Comparison of ENCODE assay signal across 29 cellular contexts in the genomic region with DNA sequence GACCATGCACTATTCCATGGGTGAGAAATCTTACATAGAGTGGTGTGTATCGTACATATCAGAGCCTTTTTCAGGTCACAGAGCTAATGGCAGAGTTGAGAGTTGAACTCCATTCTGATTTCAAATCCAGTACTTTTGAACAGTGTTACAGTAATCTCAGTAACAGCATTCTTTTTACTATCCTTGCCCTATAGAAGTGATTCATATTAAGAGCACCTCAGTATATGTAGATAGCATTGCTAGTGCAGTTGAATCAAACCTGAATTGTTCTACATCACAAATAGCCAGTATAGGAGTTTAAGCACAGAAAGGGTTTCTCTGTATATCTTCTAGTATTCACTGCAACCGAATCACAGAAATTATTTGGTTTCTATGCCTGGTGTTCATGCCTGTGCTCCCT. TPM values are rescaled to one million over a fixed set of nuclear protein-coding genes. Genes with fewer than 3 reads are reported as not detected.
"Had no signal": no experiment of that assay in that cellular context is flagged by ENCODE, and none has a peak within 500 bp of the region (broad histone marks: within the 10 kb centered on the region; RNA-seq: fewer than 3 reads in every experiment).

No MANE protein-coding gene starts in this region.

- H3K27ac Mint-ChIP-seq: endodermal cell; memory B cell; progenitor cell of endocrine pancreas; stimulated activated memory B cell treated with anti-CD40 and anti-IgM and Interleukin-4, amounts not matched to agents 10 μg/mL and 1 μg/mL and 100 μg/mL, for 72 hours had no signal

- H3K4me1 Mint-ChIP-seq: neural crest cell had no signal

- H3K36me3 Mint-ChIP-seq: memory B cell; natural killer cell; stimulated activated memory B cell treated with anti-CD40 and anti-IgM and Interleukin-4, amounts not matched to agents 10 μg/mL and 1 μg/mL and 100 μg/mL, for 72 hours had no signal

- H3K4me1 ChIP-seq: gastrocnemius medialis, right atrium auricular region, thyroid gland had no signal

- ATAC-seq: gastrocnemius medialis; left lobe of liver; sciatic nerve; stimulated activated memory B cell treated with anti-CD40 and anti-IgM and Interleukin-4, amounts not matched to agents 10 μg/mL and 1 μg/mL and 100 μg/mL, for 72 hours had no signal

- H3K36me3 ChIP-seq: gastrocnemius medialis, right atrium auricular region, stomach, thyroid gland had no signal

- H3K4me3 Mint-ChIP-seq: endodermal cell; memory B cell; natural killer cell; neural crest cell; stimulated activated memory B cell treated with anti-CD40 and anti-IgM and Interleukin-4, amounts not matched to agents 10 μg/mL and 1 μg/mL and 100 μg/mL, for 72 hours had no signal

- H3K27ac ChIP-seq: dorsolateral prefrontal cortex, epithelial cell of prostate, gastrocnemius medialis, parathyroid adenoma, right atrium auricular region, thyroid gland had no signal

- H3K27me3 ChIP-seq: dorsolateral prefrontal cortex, gastrocnemius medialis, right atrium auricular region, stomach, thyroid gland had no signal

- H3K4me2 ChIP-seq: smooth muscle cell had no signal

- FAIRE-seq: colon, kidney had no signal

- H3K79me2 ChIP-seq: parathyroid adenoma had no signal

- H3K9me3 Mint-ChIP-seq: endodermal cell; memory B cell; natural killer cell; neural crest cell; stimulated activated memory B cell treated with anti-CD40 and anti-IgM and Interleukin-4, amounts not matched to agents 10 μg/mL and 1 μg/mL and 100 μg/mL, for 72 hours had no signal

- H2AFZ ChIP-seq: parathyroid adenoma had no signal

- H3K4me3 ChIP-seq: dorsolateral prefrontal cortex, gastrocnemius medialis, lung, right atrium auricular region, smooth muscle cell, stomach, thyroid gland had no signal

- H3K9ac ChIP-seq: parathyroid adenoma had no signal

- H3K9me3 ChIP-seq: gastrocnemius medialis, right atrium auricular region, stomach, thyroid gland had no signal

- DNase-seq: dorsolateral prefrontal cortex; effector CD4-positive, alpha-beta T cell; endodermal cell; foreskin fibroblast; gastrocnemius medialis; head of caudate nucleus; kidney; natural killer cell; stimulated activated CD4-positive, alpha-beta T cell treated with anti-CD3 and anti-CD28 coated beads, Interleukin-2, amount 100 ng/mL, for 24 hours; stimulated activated CD4-positive, alpha-beta T cell treated with anti-CD3 and anti-CD28 coated beads, Interleukin-4, amount 100 ng/mL, for 24 hours; stomach; thyroid gland; trophoblast cell had no signal

- H3K27me3 Mint-ChIP-seq: memory B cell; stimulated activated memory B cell treated with anti-CD40 and anti-IgM and Interleukin-4, amounts not matched to agents 10 μg/mL and 1 μg/mL and 100 μg/mL, for 72 hours had no signal

RNA-seq across cellular contexts. Expression of gene GBP6, which starts 11.4 kb away (rescaled TPM):
- total RNA-seq: endodermal cell, gastrocnemius medialis, glomerular endothelial cell, kidney, left lobe of liver, neural crest cell, osteoblast, progenitor cell of endocrine pancreas, sciatic nerve, smooth muscle cell, subcutaneous adipose tissue had no signal
- polyA plus RNA-seq: smooth muscle cell, urinary bladder had no signal
